ENCODE assay signal across 21 cellular contexts in the genomic region with DNA sequence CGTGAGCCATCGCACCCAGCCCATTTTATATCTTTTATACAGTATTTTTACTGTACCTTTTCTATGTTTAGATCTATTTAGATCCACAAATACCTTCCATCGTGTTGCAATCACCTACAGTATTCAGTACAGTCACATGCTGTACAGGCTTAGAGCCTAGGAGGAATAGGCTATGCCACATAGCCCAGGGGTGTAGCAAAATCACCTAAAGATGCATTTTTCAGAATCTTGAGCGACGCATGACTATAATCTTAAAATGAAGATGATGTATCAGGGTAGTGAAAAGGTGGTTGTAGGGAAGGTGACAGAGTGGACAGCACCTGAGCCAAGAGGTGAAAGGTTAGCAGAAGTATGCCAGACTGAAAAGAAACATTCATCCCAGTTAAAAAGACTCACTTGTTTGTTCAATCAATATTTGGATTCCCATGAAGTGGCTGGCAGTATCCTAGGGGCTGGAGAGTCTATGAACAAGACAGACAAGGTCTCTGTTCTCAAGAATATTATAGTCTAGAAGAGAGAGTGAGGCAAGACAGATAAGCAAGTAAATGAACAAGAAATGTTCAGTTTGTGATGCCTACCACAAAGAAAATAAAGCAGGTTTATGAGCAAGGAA. TPM values are rescaled to one million over a fixed set of nuclear protein-coding genes. Genes with fewer than 3 reads are reported as not detected.
DNase-seq lines count a peak whose midpoint lies in the region; ATAC-seq and TF ChIP-seq lines count a peak whose summit lies in the region.
"Had no signal": no experiment of that assay in that cellular context is flagged by ENCODE, and none has a peak within 500 bp of the region (broad histone marks: within the 10 kb centered on the region; RNA-seq: fewer than 3 reads in every experiment).

No MANE protein-coding gene starts in this region.

- H3F3A ChIP-seq in PC-3 (ENCODE audit: low read length, unreplicated experiment) (no peaks in the 10 kb centered on the region), neural progenitor cell (ENCODE audit: low read depth) (peaks cover 5% of the 10 kb centered on the region)

- no peaks in the 10 kb centered on the region for H3K9me2 ChIP-seq in PC-3 (replicated peaks; ENCODE audit: low read length)

- H2AFZ ChIP-seq in PC-3 (ENCODE audit: low read length) (no peak overlapping the region), neural progenitor cell (replicated peaks) (no peak overlapping the region)

- POLR2A ChIA-PET in PC-3 (lab: Charles Lee; ENCODE audit: unreplicated experiment) = no interaction called here

- H3K9ac ChIP-seq in PC-3 (ENCODE audit: low read length) = no peak overlapping the region
- H3K9ac ChIP-seq in neural progenitor cell = no peak overlapping the region

- H3K36me3 ChIP-seq in PC-3 (ENCODE audit: low read depth, low read length) = peaks cover 21% of the 10 kb centered on the region
- no peaks in the 10 kb centered on the region for H3K36me3 ChIP-seq in neural progenitor cell
- H3K36me3 ChIP-seq: BE2C had no signal

- peak; percentile 14 for ATAC-seq in PC-3
- ATAC-seq: left ventricle myocardium superior; mucosa of descending colon; stimulated activated naive CD8-positive, alpha-beta T cell treated with anti-CD3 and anti-CD28 coated beads, Interleukin-15, Interleukin-2, amounts not matched to agents 100 U/mL and 50 U/mL, for 24 hours had no signal

- H3K27ac Mint-ChIP-seq in immature natural killer cell = peak overlapping the region in 2 of 6 donors; percentile 9 to 14
- no peak overlapping the region for H3K27ac Mint-ChIP-seq in neural progenitor cell
- H3K27ac Mint-ChIP-seq in glutamatergic neuron (ENCODE audit: unreplicated experiment) = no peak overlapping the region
- H3K27ac Mint-ChIP-seq in activated T-helper 1 cell treated with anti-CD3 and anti-CD28 coated beads, Interleukin-12 subunit alpha, Interleukin-12 subunit beta, Interleukin-2, Interleukin-4 antibody, amounts not matched to agents 30 ng/mL and 10 ng/mL and 1 ng/mL, durations not matched to agents 14 hours and 24 hours and 36 hours = no peak overlapping the region
- H3K27ac Mint-ChIP-seq: activated CD4-positive, alpha-beta memory T cell treated with anti-CD3 and anti-CD28 coated beads for 36 hours had no signal

- no peaks in the 10 kb centered on the region for H3K27me3 ChIP-seq in PC-3 (ENCODE audit: low read length)
- H3K27me3 ChIP-seq in neural progenitor cell = no peaks in the 10 kb centered on the region
- H3K27me3 ChIP-seq: BE2C had no signal

- TF ChIP-seq CTCF in PC-3 (conservative IDR thresholded peaks at IDR 0.05; ENCODE audit: low read depth, low read length) (no peak), neural progenitor cell (IDR thresholded peaks at IDR 0.05) (no peak), glutamatergic neuron (IDR thresholded peaks at IDR 0.05; ENCODE audit: partially characterized antibody, unreplicated experiment) (no peak)

- H4K20me1 ChIP-seq in PC-3 (ENCODE audit: low read length) (peaks cover 15% of the 10 kb centered on the region), neural progenitor cell (ENCODE audit: low read depth) (peaks cover 23% of the 10 kb centered on the region)

- H3K9me3 ChIP-seq in PC-3 (ENCODE audit: low read length) (no peaks in the 10 kb centered on the region), neural progenitor cell (ENCODE audit: low read depth) (no peaks in the 10 kb centered on the region)
- H3K9me3 ChIP-seq: BE2C, mucosa of descending colon had no signal

- DNase-seq in DMS53 (lab: John Stamatoyannopoulos, UW) = peak; percentile 38
- no peak for DNase-seq in DMS53 treated with DMSO at 0.1 percent for 48 hours (lab: John Stamatoyannopoulos, UW; ENCODE audit: unreplicated experiment)
- DNase-seq in PC-3 = peak; percentile 18
- no peak for DNase-seq in immature natural killer cell
- no peak for DNase-seq in neural progenitor cell (ENCODE audit: low spot score)
- DNase-seq in glutamatergic neuron = no peak
- no peak for DNase-seq in activated T-helper 1 cell treated with anti-CD3 and anti-CD28 coated beads, Interleukin-12 subunit alpha, Interleukin-12 subunit beta, Interleukin-2, Interleukin-4 antibody, amounts not matched to agents 30 ng/mL and 10 ng/mL and 1 ng/mL, durations not matched to agents 14 hours and 24 hours and 36 hours (ENCODE audit: low spot score)
- DNase-seq in head of caudate nucleus = no peak
- DNase-seq: activated CD4-positive, alpha-beta memory T cell treated with anti-CD3 and anti-CD28 coated beads for 36 hours; activated naive CD4-positive, alpha-beta T cell; amniotic stem cell; BE2C; cortex of kidney; left ventricle myocardium superior; mucosa of descending colon; NCI-H1105; NCI-H2029 treated with DMSO at 0.1 percent for 48 hours; OCI-M1; SHP77; stimulated activated CD4-positive, alpha-beta T cell treated with anti-CD3 and anti-CD28 coated beads, Interleukin-4, amount 100 ng/mL, for 24 hours; stimulated activated naive CD8-positive, alpha-beta T cell treated with anti-CD3 and anti-CD28 coated beads, Interleukin-15, Interleukin-2, amounts not matched to agents 100 U/mL and 50 U/mL, for 24 hours had no signal

- peaks cover 10 to 14% (median 13%) of the 10 kb centered on the region in 3 donors for H3K36me3 Mint-ChIP-seq in immature natural killer cell
- H3K36me3 Mint-ChIP-seq in neural progenitor cell = peaks cover 7% of the 10 kb centered on the region
- H3K36me3 Mint-ChIP-seq in glutamatergic neuron (ENCODE audit: unreplicated experiment) = no peaks in the 10 kb centered on the region
- peaks cover 20% of the 10 kb centered on the region for H3K36me3 Mint-ChIP-seq in activated T-helper 1 cell treated with anti-CD3 and anti-CD28 coated beads, Interleukin-12 subunit alpha, Interleukin-12 subunit beta, Interleukin-2, Interleukin-4 antibody, amounts not matched to agents 30 ng/mL and 10 ng/mL and 1 ng/mL, durations not matched to agents 14 hours and 24 hours and 36 hours (ENCODE audit: low read depth)

- H3K9me3 Mint-ChIP-seq in immature natural killer cell (no peaks in the 10 kb centered on the region), neural progenitor cell (no peaks in the 10 kb centered on the region), glutamatergic neuron (ENCODE audit: unreplicated experiment) (no peaks in the 10 kb centered on the region)
- no peaks in the 10 kb centered on the region for H3K9me3 Mint-ChIP-seq in activated T-helper 1 cell treated with anti-CD3 and anti-CD28 coated beads, Interleukin-12 subunit alpha, Interleukin-12 subunit beta, Interleukin-2, Interleukin-4 antibody, amounts not matched to agents 30 ng/mL and 10 ng/mL and 1 ng/mL, durations not matched to agents 14 hours and 24 hours and 36 hours
- H3K9me3 Mint-ChIP-seq: activated CD4-positive, alpha-beta memory T cell treated with anti-CD3 and anti-CD28 coated beads for 36 hours had no signal

- BruUV-seq in PC-3 (replicated peaks; lab: Mats Ljungman, UMichigan) = no TSS peak

- peaks cover 2 to 7% (median 5%) of the 10 kb centered on the region in 3 donors for H3K27me3 Mint-ChIP-seq in immature natural killer cell (ENCODE audit: low read depth in 3 of 3)
- H3K27me3 Mint-ChIP-seq in neural progenitor cell (ENCODE audit: insufficient read depth, low read depth) = no peaks in the 10 kb centered on the region
- no peaks in the 10 kb centered on the region for H3K27me3 Mint-ChIP-seq in glutamatergic neuron (ENCODE audit: unreplicated experiment)
- no peaks in the 10 kb centered on the region for H3K27me3 Mint-ChIP-seq in activated T-helper 1 cell treated with anti-CD3 and anti-CD28 coated beads, Interleukin-12 subunit alpha, Interleukin-12 subunit beta, Interleukin-2, Interleukin-4 antibody, amounts not matched to agents 30 ng/mL and 10 ng/mL and 1 ng/mL, durations not matched to agents 14 hours and 24 hours and 36 hours (ENCODE audit: insufficient read depth)
- H3K27me3 Mint-ChIP-seq: activated CD4-positive, alpha-beta memory T cell treated with anti-CD3 and anti-CD28 coated beads for 36 hours had no signal

- CTCF ChIA-PET in PC-3 (lab: Charles Lee) = no interaction called here

- peaks cover 35% of the 10 kb centered on the region for H3K4me1 ChIP-seq in PC-3 (ENCODE audit: insufficient read depth, low read length)
- H3K4me1 ChIP-seq in neural progenitor cell = peaks cover 13% of the 10 kb centered on the region
- H3K4me1 ChIP-seq: BE2C had no signal

- H3K79me2 ChIP-seq in PC-3 (ENCODE audit: low read length) = peaks cover 72% of the 10 kb centered on the region
- peaks cover 80% of the 10 kb centered on the region for H3K79me2 ChIP-seq in neural progenitor cell (ENCODE audit: low read depth)

- H3K4me1 Mint-ChIP-seq in immature natural killer cell (peaks cover 41 to 46% of the 10 kb centered on the region in 2 donors), neural progenitor cell (peaks cover 20% of the 10 kb centered on the region), glutamatergic neuron (ENCODE audit: low read depth, unreplicated experiment) (peaks cover 3% of the 10 kb centered on the region)
- H3K4me1 Mint-ChIP-seq in activated T-helper 1 cell treated with anti-CD3 and anti-CD28 coated beads, Interleukin-12 subunit alpha, Interleukin-12 subunit beta, Interleukin-2, Interleukin-4 antibody, amounts not matched to agents 30 ng/mL and 10 ng/mL and 1 ng/mL, durations not matched to agents 14 hours and 24 hours and 36 hours (ENCODE audit: low read depth) = peaks cover 13% of the 10 kb centered on the region

- H3K4me3 Mint-ChIP-seq in immature natural killer cell (peak overlapping the region in 3 of 5 donors; percentile 3 to 64 (median 12)), neural progenitor cell (peak overlapping the region; percentile 33), glutamatergic neuron (ENCODE audit: unreplicated experiment) (no peak overlapping the region)
- no peak overlapping the region for H3K4me3 Mint-ChIP-seq in activated T-helper 1 cell treated with anti-CD3 and anti-CD28 coated beads, Interleukin-12 subunit alpha, Interleukin-12 subunit beta, Interleukin-2, Interleukin-4 antibody, amounts not matched to agents 30 ng/mL and 10 ng/mL and 1 ng/mL, durations not matched to agents 14 hours and 24 hours and 36 hours
- H3K4me3 Mint-ChIP-seq: activated CD4-positive, alpha-beta memory T cell treated with anti-CD3 and anti-CD28 coated beads for 36 hours had no signal

- intact Hi-C loops in PC-3 (cut with micrococcal nuclease) = no loop called here
- intact Hi-C loops in activated T-helper 1 cell treated with anti-CD3 and anti-CD28 coated beads, Interleukin-12 subunit alpha, Interleukin-12 subunit beta, Interleukin-2, Interleukin-4 antibody, amounts not matched to agents 30 ng/mL and 10 ng/mL and 1 ng/mL, durations not matched to agents 14 hours and 24 hours and 36 hours (cut with micrococcal nuclease) = no loop called here
- intact Hi-C loops in head of caudate nucleus (cut with DNase I) = no loop called here

- peak overlapping the region; percentile 28 for H3K27ac ChIP-seq in PC-3 (ENCODE audit: low read length)
- H3K27ac ChIP-seq in neural progenitor cell = no peak overlapping the region

- no peak overlapping the region for H3K4me2 ChIP-seq in PC-3 (ENCODE audit: low read length)
- H3K4me2 ChIP-seq in neural progenitor cell = no peak overlapping the region

- no peak overlapping the region for H3K4me3 ChIP-seq in PC-3 (ENCODE audit: low read length)
- no peak overlapping the region for H3K4me3 ChIP-seq in neural progenitor cell
- H3K4me3 ChIP-seq: mucosa of descending colon had no signal

RNA-seq across cellular contexts. Expression of a gene that starts 3.6 kb away (rescaled TPM):
- 33.4 and 45.2 TPM in 2 replicates for total RNA-seq in PC-3 (2014; rRNA removed)
- polyA plus RNA-seq in immature natural killer cell = 10 to 100 TPM; 30.4 to 41.7 (median 38.4) TPM
- total RNA-seq in neural progenitor cell (ENCODE audit: low replicate concordance) = 40.4 and 41.9 TPM in 2 replicates
- 40.8 TPM for total RNA-seq in glutamatergic neuron (ENCODE audit: unreplicated experiment)
- total RNA-seq in activated T-helper 1 cell treated with anti-CD3 and anti-CD28 coated beads, Interleukin-12 subunit alpha, Interleukin-12 subunit beta, Interleukin-2, Interleukin-4 antibody, amounts not matched to agents 30 ng/mL and 10 ng/mL and 1 ng/mL, durations not matched to agents 14 hours and 24 hours and 36 hours = 31.0 and 39.0 TPM in 2 replicates

RNA-seq across cellular contexts. Expression of a gene that starts 3.9 kb away (rescaled TPM):
- total RNA-seq in PC-3 (2014; rRNA removed) (12.6 and 15.8 TPM in 2 replicates), neural progenitor cell (ENCODE audit: low replicate concordance) (26.9 and 30.8 TPM in 2 replicates), glutamatergic neuron (ENCODE audit: unreplicated experiment) (55.8 TPM)
- 1 to 10 TPM in 2 of 3 donors, not detected in 1; 1.3 to 1.4 TPM for polyA plus RNA-seq in immature natural killer cell
- total RNA-seq in activated T-helper 1 cell treated with anti-CD3 and anti-CD28 coated beads, Interleukin-12 subunit alpha, Interleukin-12 subunit beta, Interleukin-2, Interleukin-4 antibody, amounts not matched to agents 30 ng/mL and 10 ng/mL and 1 ng/mL, durations not matched to agents 14 hours and 24 hours and 36 hours = 8.0 and 11.8 TPM in 2 replicates

Comparison
In these comparisons a context has a peak if more than half of its experiments do, and no peak if none do; other contexts are left out.
1. DNase-seq: peak in DMS53 (single experiment) and PC-3 (single experiment); none in DMS53 treated with DMSO at 0.1 percent for 48 hours (single experiment), immature natural killer cell (0 of 3), neural progenitor cell (single experiment), glutamatergic neuron (single experiment), activated T-helper 1 cell treated with anti-CD3 and anti-CD28 coated beads, Interleukin-12 subunit alpha, Interleukin-12 subunit beta, Interleukin-2, Interleukin-4 antibody, amounts not matched to agents 30 ng/mL and 10 ng/mL and 1 ng/mL, durations not matched to agents 14 hours and 24 hours and 36 hours (single experiment) and head of caudate nucleus (0 of 42).
2. H3K4me3 Mint-ChIP-seq: peak in immature natural killer cell (3 of 5) and neural progenitor cell (single experiment); none in glutamatergic neuron (single experiment) and activated T-helper 1 cell treated with anti-CD3 and anti-CD28 coated beads, Interleukin-12 subunit alpha, Interleukin-12 subunit beta, Interleukin-2, Interleukin-4 antibody, amounts not matched to agents 30 ng/mL and 10 ng/mL and 1 ng/mL, durations not matched to agents 14 hours and 24 hours and 36 hours (single experiment).